Comparison of ENCODE assay signal across 21 cellular contexts in the genomic region with DNA sequence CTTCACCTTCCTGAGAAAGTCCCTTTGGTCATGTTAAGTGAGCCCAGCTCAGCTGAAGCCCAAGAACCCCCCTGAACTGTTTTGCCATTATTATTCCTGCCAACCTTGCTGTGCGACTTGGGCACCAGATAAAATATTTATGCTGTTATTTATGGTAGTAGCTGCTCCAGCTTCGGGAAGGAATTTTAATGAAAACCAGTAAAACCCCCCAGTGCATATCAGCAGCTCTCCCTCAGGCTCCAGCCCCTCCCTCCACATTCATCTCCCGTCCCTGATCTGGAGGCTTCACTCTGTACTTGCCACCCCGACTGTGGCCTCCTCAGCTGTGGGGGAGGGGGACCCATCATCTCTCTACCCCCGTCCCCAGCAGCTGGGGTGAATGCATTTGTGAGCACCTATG. TPM values are rescaled to one million over a fixed set of nuclear protein-coding genes. Genes with fewer than 3 reads are reported as not detected.
"Had no signal": no experiment of that assay in that cellular context is flagged by ENCODE, and none has a peak within 500 bp of the region (broad histone marks: within the 10 kb centered on the region; RNA-seq: fewer than 3 reads in every experiment).

No MANE protein-coding gene starts in this region.

- DNase-seq: cortex of kidney; dorsolateral prefrontal cortex; effector CD8-positive, alpha-beta T cell; foreskin melanocyte; heart left ventricle; hippocampal formation; left colon; mesendoderm; naive thymus-derived CD4-positive, alpha-beta T cell; psoas muscle; retina; right lobe of liver; stimulated activated CD4-positive, alpha-beta T cell treated with anti-CD3 and anti-CD28 coated beads, Interleukin-4, amount 100 ng/mL, for 1 hour; stimulated activated CD8-positive, alpha-beta memory T cell treated with anti-CD3 and anti-CD28 coated beads, Interleukin-4, amount 100 ng/mL, for 48 hours; tibial artery; upper lobe of right lung had no signal

- H3K36me3 ChIP-seq: heart left ventricle, right lobe of liver, upper lobe of right lung, vagina had no signal

- ATAC-seq: heart left ventricle; left colon; naive thymus-derived CD4-positive, alpha-beta T cell; psoas muscle; right lobe of liver; stimulated activated memory B cell treated with anti-CD40 and anti-IgM and Interleukin-4, amounts not matched to agents 10 μg/mL and 1 μg/mL and 100 μg/mL, for 72 hours had no signal

- H3K27ac ChIP-seq: dorsolateral prefrontal cortex, heart left ventricle, psoas muscle, right lobe of liver, tibial artery, upper lobe of right lung, vagina had no signal

- H3K4me1 ChIP-seq: heart left ventricle, psoas muscle, right lobe of liver, tibial artery, upper lobe of right lung had no signal

- H3K9me3 ChIP-seq: right lobe of liver, upper lobe of right lung, vagina had no signal

- H3K27ac Mint-ChIP-seq: stimulated activated memory B cell treated with anti-CD40 and anti-IgM and Interleukin-4, amounts not matched to agents 10 μg/mL and 1 μg/mL and 100 μg/mL, for 72 hours; stimulated activated naive CD8-positive, alpha-beta T cell treated with anti-CD3 and anti-CD28 coated beads, Interleukin-15, Interleukin-2, amounts not matched to agents 100 ng/mL and 50 ng/mL, for 24 hours had no signal

- H3K4me1 Mint-ChIP-seq: stimulated activated memory B cell treated with anti-CD40 and anti-IgM and Interleukin-4, amounts not matched to agents 10 μg/mL and 1 μg/mL and 100 μg/mL, for 72 hours had no signal

- H3K4me3 Mint-ChIP-seq: naive thymus-derived CD4-positive, alpha-beta T cell; stimulated activated memory B cell treated with anti-CD40 and anti-IgM and Interleukin-4, amounts not matched to agents 10 μg/mL and 1 μg/mL and 100 μg/mL, for 72 hours; stimulated activated naive CD8-positive, alpha-beta T cell treated with anti-CD3 and anti-CD28 coated beads, Interleukin-15, Interleukin-2, amounts not matched to agents 100 ng/mL and 50 ng/mL, for 24 hours had no signal

- H3K27me3 Mint-ChIP-seq: naive thymus-derived CD4-positive, alpha-beta T cell; stimulated activated memory B cell treated with anti-CD40 and anti-IgM and Interleukin-4, amounts not matched to agents 10 μg/mL and 1 μg/mL and 100 μg/mL, for 72 hours; stimulated activated naive CD8-positive, alpha-beta T cell treated with anti-CD3 and anti-CD28 coated beads, Interleukin-15, Interleukin-2, amounts not matched to agents 100 ng/mL and 50 ng/mL, for 24 hours had no signal

- H3K4me3 ChIP-seq: dorsolateral prefrontal cortex, heart left ventricle, psoas muscle, right lobe of liver, tibial artery, upper lobe of right lung, vagina had no signal

- H3K9me3 Mint-ChIP-seq: stimulated activated memory B cell treated with anti-CD40 and anti-IgM and Interleukin-4, amounts not matched to agents 10 μg/mL and 1 μg/mL and 100 μg/mL, for 72 hours had no signal

- H3K27me3 ChIP-seq: right lobe of liver, upper lobe of right lung, vagina had no signal

RNA-seq across cellular contexts. Expression of a gene that starts 12.7 kb away (rescaled TPM):
- total RNA-seq: glomerular endothelial cell, lung microvascular endothelial cell had no signal
